Comparison of ENCODE assay signal across 22 cellular contexts in the genomic region with DNA sequence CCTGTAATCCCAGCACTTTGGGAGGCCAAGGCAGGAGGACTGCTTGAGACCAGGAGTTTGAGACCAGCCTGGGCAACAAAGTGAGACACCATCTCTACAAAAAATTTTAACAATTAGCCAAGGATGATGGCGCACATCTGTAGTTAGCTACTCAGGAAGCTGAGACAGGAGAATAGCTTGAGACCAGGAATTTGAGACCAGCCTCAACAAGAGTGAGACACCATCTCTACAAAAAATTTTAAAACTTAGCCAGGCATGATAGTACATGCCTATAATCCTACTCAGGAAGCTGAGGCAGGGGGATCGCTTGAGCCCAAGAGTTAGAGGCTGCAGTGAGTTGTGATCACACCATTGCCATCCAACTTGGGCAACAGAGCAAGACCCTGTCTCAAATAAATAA. TPM values are rescaled to one million over a fixed set of nuclear protein-coding genes. Genes with fewer than 3 reads are reported as not detected.
DNase-seq lines count a peak whose midpoint lies in the region; ATAC-seq, FAIRE-seq and TF ChIP-seq lines count a peak whose summit lies in the region.
"Had no signal": no experiment of that assay in that cellular context is flagged by ENCODE, and none has a peak within 500 bp of the region (broad histone marks: within the 10 kb centered on the region; RNA-seq: fewer than 3 reads in every experiment).

No MANE protein-coding gene starts in this region.

- H4K20me1 ChIP-seq in Loucy (ENCODE audit: insufficient read depth, low read length, poor library complexity, severe bottlenecking): peaks cover 79% of the 10 kb centered on the region

- H3K4me2 ChIP-seq in Loucy (ENCODE audit: low read depth, low read length, poor library complexity, severe bottlenecking): peak overlapping the region; percentile 79

- peak; percentile 42 for DNase-seq in activated effector memory CD4-positive, alpha-beta T cell treated with anti-CD3 and anti-CD28 coated beads, Interleukin-2, amount 50 U/mL, for 16 hours
- no peak for DNase-seq in activated effector memory CD4-positive, alpha-beta T cell treated with Interleukin-2 at 50 U/mL for 16 hours
- DNase-seq in bronchial epithelial cell (ENCODE audit: low read depth): peak; percentile 94
- no peak for DNase-seq in NCI-H2196 (lab: John Stamatoyannopoulos, UW; ENCODE audit: unreplicated experiment)
- DNase-seq: 8988T, AML-193, C1 segment of cervical spinal cord, EL, H7, Kasumi-1, MM.1S, NCI-H1092, NCI-H1436, NCI-H187 treated with DMSO at 0.1 percent for 48 hours, NCI-H2107, NCI-H2227 treated with DMSO at 0.1 percent for 48 hours, NCI-H510A had no signal

- H3K27me3 ChIP-seq in Loucy (ENCODE audit: insufficient read depth, low read length, poor library complexity, severe bottlenecking): no peaks in the 10 kb centered on the region
- no peaks in the 10 kb centered on the region for H3K27me3 ChIP-seq in bronchial epithelial cell (ENCODE audit: control insufficient read depth, insufficient read depth, low read length)
- H3K27me3 ChIP-seq in neutrophil: no peaks in the 10 kb centered on the region

- no peaks in the 10 kb centered on the region for H3F3A ChIP-seq in Loucy (ENCODE audit: low read depth)

- TF ChIP-seq CTCF in Loucy (conservative IDR thresholded peaks at IDR 0.05; ENCODE audit: low read length) (no peak), bronchial epithelial cell (IDR thresholded peaks at IDR 0.05; ENCODE audit: insufficient read depth, low read length, severe bottlenecking) (no peak), neutrophil (IDR thresholded peaks at IDR 0.05) (no peak)

- no peak overlapping the region for H2AFZ ChIP-seq in Loucy (ENCODE audit: low read length)

- peaks cover 98% of the 10 kb centered on the region for H3K79me2 ChIP-seq in Loucy (ENCODE audit: insufficient read depth, low read length)

- H3K9me2 ChIP-seq in Loucy (replicated peaks; ENCODE audit: low read depth, low read length): no peaks in the 10 kb centered on the region

- FAIRE-seq in bronchial epithelial cell (lab: Jason Lieb, UNC): no peak

- H3K36me3 ChIP-seq in Loucy (ENCODE audit: insufficient read depth, low read length): no peaks in the 10 kb centered on the region
- no peaks in the 10 kb centered on the region for H3K36me3 ChIP-seq in bronchial epithelial cell (ENCODE audit: control insufficient read depth, insufficient read depth, low read length)
- H3K36me3 ChIP-seq in neutrophil: no peaks in the 10 kb centered on the region

- no peak for ATAC-seq in HG03159 (IDR thresholded peaks at IDR 0.05; ENCODE audit: unreplicated experiment)
- ATAC-seq in HG02885 (IDR thresholded peaks at IDR 0.05; ENCODE audit: poor library complexity, unreplicated experiment): no peak
- ATAC-seq: SK-N-SH treated with all-trans-retinoic acid at 6 μM for 48 hours had no signal

- H3K4me1 ChIP-seq in Loucy (ENCODE audit: insufficient read depth, low read length, poor library complexity, severe bottlenecking) (peaks cover 48% of the 10 kb centered on the region), neutrophil (ENCODE audit: control insufficient read depth in 1 of 2, insufficient read depth in 1 of 2, low read depth in 1 of 2, low read length in 1 of 2) (peaks cover 38 to 47% of the 10 kb centered on the region in 2 experiments)

- H3K27ac ChIP-seq in neutrophil: peak overlapping the region; percentile 3

- no peaks in the 10 kb centered on the region for H3K9me3 ChIP-seq in Loucy (ENCODE audit: insufficient read depth, low read depth, low read length)
- no peaks in the 10 kb centered on the region for H3K9me3 ChIP-seq in neutrophil

- peak overlapping the region; percentile 40 for H3K9ac ChIP-seq in Loucy (ENCODE audit: low read depth, low read length, poor library complexity, severe bottlenecking)

- peak overlapping the region; percentile 98 for H3K4me3 ChIP-seq in Loucy (ENCODE audit: low read length, poor library complexity, severe bottlenecking)
- no peak overlapping the region for H3K4me3 ChIP-seq in bronchial epithelial cell (ENCODE audit: low read depth, low read length)
- H3K4me3 ChIP-seq in neutrophil (ENCODE audit: low read depth in 1 of 2, low read length in 1 of 2): no peak overlapping the region

RNA-seq across cellular contexts. Expression of a gene that starts 7.0 kb away (rescaled TPM):
- 29.2 and 29.7 TPM in 2 replicates for total RNA-seq in bronchial epithelial cell

RNA-seq across cellular contexts. Expression of a gene that starts 35.8 kb away (rescaled TPM):
- total RNA-seq in bronchial epithelial cell: 60.3 and 75.7 TPM in 2 replicates

RNA-seq across cellular contexts. Expression of a gene that starts 59.6 kb away (rescaled TPM):
- 22.7 and 25.5 TPM in 2 replicates for total RNA-seq in bronchial epithelial cell

Comparison
In these comparisons a context has a peak if more than half of its experiments do, and no peak if none do; other contexts are left out.
1. DNase-seq: peak in activated effector memory CD4-positive, alpha-beta T cell treated with anti-CD3 and anti-CD28 coated beads, Interleukin-2, amount 50 U/mL, for 16 hours (single experiment) and bronchial epithelial cell (single experiment); none in activated effector memory CD4-positive, alpha-beta T cell treated with Interleukin-2 at 50 U/mL for 16 hours (single experiment) and NCI-H2196 (single experiment).